9 cellular contexts compared by ENCODE assay signal in genomic region chr13:98839826-98840769, GRCh38.
DNase-seq lines count a peak whose midpoint lies in the region; ATAC-seq, FAIRE-seq and TF ChIP-seq lines count a peak whose summit lies in the region.
"Had no signal": no experiment of that assay in that cellular context is flagged by ENCODE, and none has a peak within 500 bp of the region (broad histone marks: within the 10 kb centered on the region; RNA-seq: fewer than 3 reads in every experiment).

No MANE protein-coding gene starts in this region.

- POLR2A ChIA-PET in K562 (lab: Yijun Ruan, JAX) = interaction anchor here (0.6 to 1.0 kb wide), 3 partner anchors 12 to 169 kb away, joined by 3 to 7 read pairs (median 4); no protein-coding TSS in a partner anchor

- no peaks in the 10 kb centered on the region for H3K9me1 ChIP-seq in K562 (ENCODE audit: control insufficient read depth, insufficient read depth, low read length)

- no peaks in the 10 kb centered on the region for H3K79me2 ChIP-seq in K562 (ENCODE audit: control insufficient read depth, insufficient read depth, low read length)

- peak; percentile 68 to 78 (median 68) for TF ChIP-seq CTCF in K562 (IDR thresholded peaks at IDR 0.05 in 2 of 3, conservative IDR thresholded peaks at IDR 0.05 in 1 of 3; ENCODE audit: insufficient read depth in 2 of 3, low read depth in 1 of 3, low read length in 3 of 3)

- peak; percentile 94 for ATAC-seq in GM21786 (IDR thresholded peaks at IDR 0.05; ENCODE audit: unreplicated experiment)
- peak; percentile 100 for ATAC-seq in K562

- CTCF ChIA-PET in K562 (lab: Yijun Ruan, JAX; ENCODE audit: low intra/inter-chr PET ratio) = no interaction called here

- TF ChIP-seq EP300 in K562 (IDR thresholded peaks at IDR 0.05; ENCODE audit: low read length) = no peak

- H3K4me1 ChIP-seq in HUES64 (ENCODE audit: insufficient read depth, low read length) (peaks cover 9% of the 10 kb centered on the region), K562 (replicated peaks in 1 of 2; ENCODE audit: control insufficient read depth in 2 of 2, insufficient read depth in 2 of 2, low read length in 2 of 2) (no peaks in the 10 kb centered on the region; a peak in 1 of 5 replicates)

- peak; percentile 40 for DNase-seq in NCI-H1436 (lab: John Stamatoyannopoulos, UW)
- DNase-seq in NCI-H1436 treated with DMSO at 0.1 percent for 48 hours (lab: John Stamatoyannopoulos, UW) = no peak
- peak; percentile 73 for DNase-seq in SK-MEL-5 (ENCODE audit: low read depth, low spot score)
- peak; percentile 41 to 73 (median 64) for DNase-seq in K562 (ENCODE audit: extremely low read depth in 1 of 4, low spot score in 3 of 4)
- DNase-seq in iris pigment epithelial cell (ENCODE audit: low read depth) = peak; percentile 56
- peak; percentile 18 to 21 for DNase-seq in stimulated activated CD4-positive, alpha-beta T cell treated with anti-CD3 and anti-CD28 coated beads, Interleukin-1b, Interleukin-23, amount 100 ng/mL, for 4 hours (ENCODE audit: low read depth in 2 of 2)

- H3K27ac ChIP-seq in HUES64 (ENCODE audit: low read depth, low read length) (no peak overlapping the region), K562 (ENCODE audit: extremely low read depth, low read depth, low read length) (no peak overlapping the region)
- H3K27ac ChIP-seq: BLaER1 had no signal

- WGBS in HUES64 = 26% methylated on average over 14 of the region's 14 CpGs
- WGBS in K562 (ENCODE audit: insufficient coverage, low coverage, missing lambda C conversion rate) = 22% methylated on average over 14 of the region's 14 CpGs

- no TSS peak for BruUV-seq in K562 (replicated peaks; lab: Mats Ljungman, UMichigan)

- H3K4me2 ChIP-seq in K562 (ENCODE audit: insufficient read depth, low read length) = no peak overlapping the region; the same call in 1 of the 2 replicates
- H3K4me2 ChIP-seq: BLaER1 had no signal

- intact Hi-C loops in K562 (cut with micrococcal nuclease) = loop anchor here (2.0 to 10.0 kb wide), 4 partner anchors 168 to 425 kb away; no protein-coding TSS in a partner anchor

- TF ChIP-seq RAD21 in K562 (CRISPR knock-in tag; conservative IDR thresholded peaks at IDR 0.05 in 1 of 2, IDR thresholded peaks at IDR 0.05 in 1 of 2) = peak; percentile 37 to 61

- peak overlapping the region; percentile 18; the same call in 1 of the 2 replicates for H3K4me3 ChIP-seq in HUES64 (ENCODE audit: low read length)
- H3K4me3 ChIP-seq in K562 = no peak overlapping the region
- H3K4me3 ChIP-seq: BLaER1 had no signal

- H3K9ac ChIP-seq in HUES64 (ENCODE audit: low read depth, low read length) (no peak overlapping the region), K562 (ENCODE audit: insufficient read depth in 1 of 2, low read depth in 2 of 2, low read length in 2 of 2) (no peak overlapping the region)
- H3K9ac ChIP-seq: BLaER1 had no signal

- in situ Hi-C loops in SK-MEL-5 (cut with HindIII; ENCODE audit: low pct_unique_long_range_greater_than_20kb, low sequenced_read_pairs) (no loop called here), K562 (cut with MboI) (no loop called here)

- no peak for TF ChIP-seq POLR2A in K562 (conservative IDR thresholded peaks at IDR 0.05)

- no peak overlapping the region for H2AFZ ChIP-seq in K562 (ENCODE audit: low read depth, low read length)

- H3K9me3 ChIP-seq in HUES64 (ENCODE audit: insufficient read depth, low read depth, low read length) (no peaks in the 10 kb centered on the region), K562 (replicated peaks; ENCODE audit: control insufficient read depth, insufficient read depth, low read depth, low read length) (no peaks in the 10 kb centered on the region)
- H3K9me3 ChIP-seq: BLaER1 had no signal

- no peaks in the 10 kb centered on the region for H4K20me1 ChIP-seq in K562 (replicated peaks; ENCODE audit: control insufficient read depth, insufficient read depth, low read length)
- H4K20me1 ChIP-seq: BLaER1 had no signal

- H3K36me3 ChIP-seq in HUES64 (ENCODE audit: insufficient read depth, low read length) (no peaks in the 10 kb centered on the region), K562 (ENCODE audit: control insufficient read depth, insufficient read depth, low read length) (peaks cover 15% of the 10 kb centered on the region; the same call in 2 of the 3 replicates)
- H3K36me3 ChIP-seq: BLaER1 had no signal

- peak; percentile 92 for FAIRE-seq in K562 (lab: Jason Lieb, UNC)

- H3K27me3 ChIP-seq in HUES64 (ENCODE audit: insufficient read depth, low read length) (no peaks in the 10 kb centered on the region), K562 (ENCODE audit: control insufficient read depth in 2 of 2, insufficient read depth in 2 of 2, low read length in 2 of 2) (no peaks in the 10 kb centered on the region)
- H3K27me3 ChIP-seq: BLaER1 had no signal

TF ChIP-seq in K562, 482 proteins besides CTCF, POLR2A, EP300 and RAD21 (continues in another document):
- TF ChIP-seq BHLHE40 (IDR thresholded peaks at IDR 0.05; ENCODE audit: low read length) = peak; percentile 14; the same call in 1 of the 2 replicates
- no peak for TF ChIP-seq ETS1 (conservative IDR thresholded peaks at IDR 0.05; ENCODE audit: control insufficient read depth, low read depth, low read length)
- TF ChIP-seq ARHGAP35 (IDR thresholded peaks at IDR 0.05; ENCODE audit: partially characterized antibody) = no peak
- no peak for TF ChIP-seq SMARCB1 (IDR thresholded peaks at IDR 0.05; ENCODE audit: insufficient read length, low read depth)
- no peak for TF ChIP-seq DIDO1 (tag; IDR thresholded peaks at IDR 0.05; ENCODE audit: low read depth)
- TF ChIP-seq ERF (CRISPR knock-in tag; IDR thresholded peaks at IDR 0.05) = no peak
- no peak for TF ChIP-seq SRSF1 (IDR thresholded peaks at IDR 0.05; ENCODE audit: low read depth, low read length)
- peak; percentile 73 for TF ChIP-seq CTCFL (IDR thresholded peaks at IDR 0.05; ENCODE audit: borderline replicate concordance, insufficient read depth, low read depth, low read length, poor library complexity, severe bottlenecking)
- peak; percentile 26; the same call in 1 of the 2 replicates for TF ChIP-seq C11orf30 (IDR thresholded peaks at IDR 0.05; ENCODE audit: low read depth)
- TF ChIP-seq KDM1A (IDR thresholded peaks at IDR 0.05) = peak; percentile 75 to 76
- TF ChIP-seq ZFP30 (CRISPR knock-in tag; IDR thresholded peaks at IDR 0.05; ENCODE audit: borderline replicate concordance) = no peak
- TF ChIP-seq ARID3B (CRISPR knock-in tag; IDR thresholded peaks at IDR 0.05; ENCODE audit: borderline replicate concordance) = no peak
- TF ChIP-seq ZNF274 (IDR thresholded peaks at IDR 0.05; ENCODE audit: borderline replicate concordance, low read depth, low read length) = no peak
- TF ChIP-seq CREM (IDR thresholded peaks at IDR 0.05; ENCODE audit: low read depth) = no peak
- no peak for TF ChIP-seq ZNF143 (CRISPR knock-in tag; IDR thresholded peaks at IDR 0.05)
- TF ChIP-seq CCNT2 (IDR thresholded peaks at IDR 0.05; ENCODE audit: borderline replicate concordance, extremely low read depth, insufficient read length, low read depth, low read length) = no peak
